ENCODE assay signal across 8 cellular contexts in the genomic region with DNA sequence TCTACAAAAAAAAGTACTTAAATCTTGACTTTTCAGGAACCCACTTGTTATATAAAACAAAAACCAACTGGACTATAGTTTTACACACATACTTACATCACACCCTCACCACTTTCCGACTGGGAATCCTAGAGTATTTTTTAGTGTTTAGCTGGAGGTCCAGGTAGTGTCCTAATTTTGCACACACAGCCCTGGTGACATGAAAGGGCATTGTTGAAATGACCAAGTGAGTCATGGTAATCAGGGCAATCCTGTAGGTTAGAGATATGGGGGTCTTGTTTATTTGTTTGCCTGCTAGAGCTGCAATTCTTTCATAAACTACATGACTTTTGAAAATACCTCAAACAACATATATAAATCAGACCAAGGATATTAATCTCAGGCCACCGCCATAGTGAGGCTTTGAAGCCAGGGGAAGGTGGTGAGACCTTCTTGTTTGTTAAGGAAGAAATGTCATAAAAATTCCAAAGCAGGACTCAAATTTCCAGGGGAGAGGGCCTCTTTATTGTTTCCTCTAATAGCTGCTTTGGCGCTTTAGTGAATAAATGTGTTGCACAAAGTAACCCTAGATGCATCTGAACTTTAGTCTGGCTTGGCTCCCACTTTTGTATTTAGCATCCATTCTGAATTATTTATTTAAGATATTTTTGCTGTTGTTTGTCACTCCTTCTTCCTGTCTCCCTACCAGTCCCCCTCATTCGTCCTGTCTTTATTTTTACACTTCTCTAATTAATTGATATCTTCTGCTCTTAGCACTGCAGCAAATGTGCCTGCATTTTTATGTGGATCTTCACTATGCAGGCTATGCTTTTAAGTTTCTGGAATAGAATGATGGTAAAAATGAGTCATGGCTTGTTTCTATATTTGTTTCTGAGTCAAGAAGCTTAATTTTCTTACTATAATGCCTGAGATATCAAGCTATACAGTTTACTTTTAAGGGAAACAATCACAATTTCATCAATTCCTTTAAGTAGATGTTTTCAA.
DNase-seq lines count a peak whose midpoint lies in the region; TF ChIP-seq lines count a peak whose summit lies in the region.

No MANE protein-coding gene starts in this region.

- no peak for TF ChIP-seq CTCF in esophagus muscularis mucosa (IDR thresholded peaks at IDR 0.05)

- H3K4me1 ChIP-seq in esophagus muscularis mucosa (peaks cover 67 to 77% (median 73%) of the 10 kb centered on the region in 4 donors), rectal smooth muscle tissue (ENCODE audit: control insufficient read depth, insufficient read depth, low read length) (peaks cover 62% of the 10 kb centered on the region)

- TF ChIP-seq EP300 in esophagus muscularis mucosa (IDR thresholded peaks at IDR 0.05), result no peak

- H3K27ac ChIP-seq in esophagus muscularis mucosa (replicated peaks in 1 of 4), result peak overlapping the region; percentile 82 to 87 (median 84)
- peak overlapping the region; percentile 86 for H3K27ac ChIP-seq in rectal smooth muscle tissue (ENCODE audit: low read depth, low read length)

- TF ChIP-seq POLR2A in esophagus muscularis mucosa (IDR thresholded peaks at IDR 0.05; ENCODE audit: low read depth), result no peak

- intact Hi-C loops in esophagus muscularis mucosa (cut with DNase I), result loop anchor here (2.0 to 5.0 kb wide), 5 partner anchors 297 to 567 kb away; no protein-coding TSS in a partner anchor
- intact Hi-C loops in posterior vena cava (cut with DNase I), result loop anchor here (5.0 to 10.0 kb wide), 5 partner anchors 105 to 565 kb away; partner anchors contain the start of gene ZFP36L1 (in 1 of the 2)

- H3K27me3 ChIP-seq in esophagus muscularis mucosa (no peaks in the 10 kb centered on the region), rectal smooth muscle tissue (ENCODE audit: control insufficient read depth, insufficient read depth, low read length) (no peaks in the 10 kb centered on the region)

- POLR2A ChIA-PET in HEK293T (lab: Yijun Ruan, JAX), result interaction anchor here (1.0 kb wide), 1 partner anchor 543 kb away, joined by 3 read pairs; the partner anchor contains the start of gene ZFP36L1

- no peak overlapping the region for H3K4me3 ChIP-seq in esophagus muscularis mucosa
- H3K4me3 ChIP-seq in rectal smooth muscle tissue (ENCODE audit: low read length), result no peak overlapping the region

- no peak overlapping the region for H3K9ac ChIP-seq in rectal smooth muscle tissue (ENCODE audit: low read length)

- no peaks in the 10 kb centered on the region for H3K9me3 ChIP-seq in esophagus muscularis mucosa

- DNase-seq in ELR (ENCODE audit: low read depth) (peak; percentile 67), RPMI7951 (ENCODE audit: low read depth) (peak; percentile 69), esophagus muscularis mucosa (ENCODE audit: extremely low spot score) (no peak), posterior vena cava (ENCODE audit: low spot score) (no peak), occipital lobe (lab: John Stamatoyannopoulos, UW) (no peak), DMS 273 treated with DMSO at 0.1 percent for 48 hours (lab: John Stamatoyannopoulos, UW) (no peak), HEK293T (ENCODE audit: extremely low spot score) (no peak)

- 54% methylated on average over 4 of the region's 4 CpGs for WGBS in esophagus muscularis mucosa

- H3K36me3 ChIP-seq in esophagus muscularis mucosa (no peaks in the 10 kb centered on the region), rectal smooth muscle tissue (ENCODE audit: control insufficient read depth, insufficient read depth, low read length) (no peaks in the 10 kb centered on the region)

- CTCF ChIA-PET in HEK293T (lab: Yijun Ruan, JAX), result interaction anchor here (0.6 to 0.9 kb wide), 2 partner anchors 18 to 565 kb away, joined by 3 read pairs; no protein-coding TSS in a partner anchor

TF ChIP-seq in HEK293T, 16 proteins besides CTCF, POLR2A, EP300 and RAD21:
- TF ChIP-seq SP1 (IDR thresholded peaks at IDR 0.05) (no peak), PKNOX1 (IDR thresholded peaks at IDR 0.05) (no peak), FOXA1 (IDR thresholded peaks at IDR 0.05) (no peak)
TF ChIP-seq in HEK293T: peak in this region for 0.

Comparison
In these comparisons a context has a peak if more than half of its experiments do, and no peak if none do; other contexts are left out.
1. DNase-seq: peak in ELR (single experiment) and RPMI7951 (single experiment); none in esophagus muscularis mucosa (single experiment), posterior vena cava (single experiment), occipital lobe (single experiment), DMS 273 treated with DMSO at 0.1 percent for 48 hours (single experiment) and HEK293T (single experiment).